ENCODE assay signal across 17 cellular contexts in genomic region chr16:61829631-61830030, GRCh38.
A peak's percentile ranks its signal among the peaks of the same experiment; 100 is the strongest.
DNase-seq lines count a peak whose midpoint lies in the region; ATAC-seq and TF ChIP-seq lines count a peak whose summit lies in the region.
"Had no signal": no experiment of that assay in that cellular context is flagged by ENCODE, and none has a peak within 500 bp of the region (broad histone marks: within the 10 kb centered on the region; RNA-seq: fewer than 3 reads in every experiment).

No MANE protein-coding gene starts in this region.

- no peak overlapping the region for H3K4me3 Mint-ChIP-seq in T-helper 17 cell
- H3K4me3 Mint-ChIP-seq: H9 had no signal

- no peak overlapping the region for H2BK120ac ChIP-seq in trophoblast cell (ENCODE audit: insufficient read depth, low read length, poor library complexity)
- no peak overlapping the region for H2BK120ac ChIP-seq in mesenchymal stem cell (ENCODE audit: low read depth, low read length)

- H3K27ac ChIP-seq in mammary epithelial cell (ENCODE audit: insufficient read depth, low read depth, low read length) (no peak overlapping the region), trophoblast cell (ENCODE audit: low read depth, low read length) (peak overlapping the region; percentile 61), mesenchymal stem cell (ENCODE audit: low read length, poor library complexity, severe bottlenecking) (no peak overlapping the region)
- H3K27ac ChIP-seq: A549, PC-9 had no signal

- no peak for ATAC-seq in T-helper 17 cell
- ATAC-seq: A549, GM12878 had no signal

- H3K4me3 ChIP-seq in mammary epithelial cell (replicated peaks in 1 of 3; ENCODE audit: insufficient read depth in 1 of 3, low read depth in 2 of 3, low read length in 3 of 3) (no peak overlapping the region), trophoblast cell (ENCODE audit: low read depth, low read length) (no peak overlapping the region), foreskin fibroblast (ENCODE audit: low read depth in 1 of 2, low read length in 2 of 2) (no peak overlapping the region), mesenchymal stem cell (ENCODE audit: insufficient read depth in 1 of 2, low read depth in 1 of 2, low read length in 2 of 2) (no peak overlapping the region)
- H3K4me3 ChIP-seq: A549, GM12878, PC-9 had no signal

- no peaks in the 10 kb centered on the region for H3K4me1 ChIP-seq in mammary epithelial cell (ENCODE audit: insufficient read depth, low read length)
- H3K4me1 ChIP-seq in trophoblast cell (ENCODE audit: control insufficient read depth in 1 of 2, insufficient read depth in 2 of 2, low read length in 2 of 2): peaks cover 0 to 11% of the 10 kb centered on the region in 2 experiments
- H3K4me1 ChIP-seq in mesenchymal stem cell (ENCODE audit: control insufficient read depth, insufficient read depth, low read depth, low read length): no peaks in the 10 kb centered on the region
- H3K4me1 ChIP-seq: A549 had no signal

- H2AFZ ChIP-seq in mammary epithelial cell (ENCODE audit: low read depth, low read length): peak overlapping the region; percentile 8
- no peak overlapping the region for H2AFZ ChIP-seq in trophoblast cell (ENCODE audit: insufficient read depth, low read length, poor library complexity)
- no peak overlapping the region for H2AFZ ChIP-seq in mesenchymal stem cell (ENCODE audit: low read depth, low read length)
- H2AFZ ChIP-seq: PC-9 had no signal

- H4K20me1 ChIP-seq in mammary epithelial cell (ENCODE audit: insufficient read depth, low read length): no peaks in the 10 kb centered on the region

- H2BK15ac ChIP-seq in mesenchymal stem cell (ENCODE audit: low read depth, poor library complexity, severe bottlenecking): no peak overlapping the region

- H3K23ac ChIP-seq in trophoblast cell (ENCODE audit: low read length) (no peak overlapping the region), mesenchymal stem cell (ENCODE audit: low read length in 2 of 2) (no peak overlapping the region)

- no peak overlapping the region for H4K91ac ChIP-seq in trophoblast cell (ENCODE audit: low read depth, low read length)
- no peak overlapping the region for H4K91ac ChIP-seq in mesenchymal stem cell (ENCODE audit: low read length)

- CTCF ChIA-PET in mammary epithelial cell (lab: Charles Lee; ENCODE audit: low non-redundant PET): no interaction called here

- H3K14ac ChIP-seq in trophoblast cell (ENCODE audit: low read length) (no peak overlapping the region), mesenchymal stem cell (ENCODE audit: low read length in 2 of 2) (no peak overlapping the region)

- no peak overlapping the region for H2BK5ac ChIP-seq in trophoblast cell (ENCODE audit: low read depth, low read length, poor library complexity)
- no peak overlapping the region for H2BK5ac ChIP-seq in mesenchymal stem cell (ENCODE audit: low read depth, low read length, poor library complexity, severe bottlenecking)

- no peaks in the 10 kb centered on the region for H3K4me1 Mint-ChIP-seq in T-helper 17 cell

- H3K36me3 ChIP-seq in mammary epithelial cell (ENCODE audit: insufficient read depth, low read length): no peaks in the 10 kb centered on the region
- no peaks in the 10 kb centered on the region for H3K36me3 ChIP-seq in trophoblast cell (ENCODE audit: control insufficient read depth in 1 of 2, insufficient read depth in 2 of 2, low read length in 2 of 2)
- H3K36me3 ChIP-seq in mesenchymal stem cell (ENCODE audit: control insufficient read depth in 1 of 2, insufficient read depth in 2 of 2, low read depth in 1 of 2, low read length in 2 of 2): no peaks in the 10 kb centered on the region

- WGBS in mammary epithelial cell (ENCODE audit: low coverage, missing lambda C conversion rate): 2% methylated on average over 2 of the region's 2 CpGs
- no CpG with 5 or more reads among the region's 2 CpGs for WGBS in trophoblast cell (ENCODE audit: extremely low coverage, insufficient coverage, insufficient read length)
- WGBS in mesenchymal stem cell: no CpG with 5 or more reads among the region's 2 CpGs

- H3K4me2 ChIP-seq in mammary epithelial cell (ENCODE audit: insufficient read depth, low read depth, low read length): no peak overlapping the region
- peak overlapping the region; percentile 21 for H3K4me2 ChIP-seq in trophoblast cell (ENCODE audit: low read length)
- H3K4me2 ChIP-seq in mesenchymal stem cell (ENCODE audit: low read length, poor library complexity, severe bottlenecking): no peak overlapping the region
- H3K4me2 ChIP-seq: A549, PC-9 had no signal

- H4K12ac ChIP-seq in trophoblast cell (ENCODE audit: low read depth, low read length): no peak overlapping the region

- H3K79me2 ChIP-seq in mammary epithelial cell (ENCODE audit: insufficient read depth, low read length) (no peaks in the 10 kb centered on the region), trophoblast cell (ENCODE audit: control insufficient read depth, insufficient read depth, low read length, poor library complexity) (no peaks in the 10 kb centered on the region)

- H2AK5ac ChIP-seq in trophoblast cell (ENCODE audit: low read length) (no peak overlapping the region), mesenchymal stem cell (ENCODE audit: low read length, severe bottlenecking) (no peak overlapping the region)

- H3K9me3 ChIP-seq in mammary epithelial cell (replicated peaks; ENCODE audit: insufficient read depth, low read length): no peaks in the 10 kb centered on the region
- no peaks in the 10 kb centered on the region for H3K9me3 ChIP-seq in trophoblast cell (ENCODE audit: insufficient read depth, low read depth, low read length)
- no peaks in the 10 kb centered on the region for H3K9me3 ChIP-seq in mesenchymal stem cell (ENCODE audit: control insufficient read depth, low read length)
- peaks cover 5% of the 10 kb centered on the region for H3K9me3 ChIP-seq in T-helper 17 cell (ENCODE audit: control insufficient read depth, low read length, poor library complexity, severe bottlenecking)
- H3K9me3 ChIP-seq: A549 had no signal

- H2BK12ac ChIP-seq in trophoblast cell (ENCODE audit: low read length): no peak overlapping the region
- no peak overlapping the region for H2BK12ac ChIP-seq in mesenchymal stem cell (ENCODE audit: low read length in 2 of 2)

- DNase-seq in A172 (ENCODE audit: low spot score) (peak; percentile 76), GM03348 (ENCODE audit: low spot score) (peak; percentile 25), mammary epithelial cell (no peak), trophoblast cell (no peak), foreskin fibroblast (no peak), mesenchymal stem cell (no peak), T-helper 17 cell (no peak), NCI-H2171 (lab: John Stamatoyannopoulos, UW) (no peak)
- DNase-seq: H9, IMR-90, Kasumi-1, NCI-H1436, NCI-H2029 treated with DMSO at 0.1 percent for 48 hours, NCI-H526 treated with DMSO at 0.1 percent for 48 hours, PC-9 had no signal

- no peak overlapping the region for H3K27ac Mint-ChIP-seq in T-helper 17 cell
- H3K27ac Mint-ChIP-seq: H9 had no signal

- no peak for TF ChIP-seq CTCF in mammary epithelial cell (conservative IDR thresholded peaks at IDR 0.05 in 1 of 2, IDR thresholded peaks at IDR 0.05 in 1 of 2; ENCODE audit: extremely low read depth in 1 of 2, insufficient read depth in 1 of 2, low read depth in 1 of 2, low read length in 2 of 2)
- no peak for TF ChIP-seq CTCF in foreskin fibroblast (IDR thresholded peaks at IDR 0.05; ENCODE audit: low read depth, low read length)

- H3K4ac ChIP-seq in trophoblast cell (ENCODE audit: low read depth, low read length) (no peak overlapping the region), mesenchymal stem cell (ENCODE audit: low read depth in 1 of 2, low read length in 2 of 2) (no peak overlapping the region)

- intact Hi-C loops in mammary epithelial cell (cut with micrococcal nuclease): no loop called here

- H3K36me3 Mint-ChIP-seq in T-helper 17 cell (ENCODE audit: low read depth): no peaks in the 10 kb centered on the region

- H3K79me1 ChIP-seq in trophoblast cell (ENCODE audit: low read length): peaks cover 2% of the 10 kb centered on the region
- H3K79me1 ChIP-seq in mesenchymal stem cell (replicated peaks; ENCODE audit: low read length, poor library complexity, severe bottlenecking): no peaks in the 10 kb centered on the region

- dilution Hi-C loops in mammary epithelial cell (cut with HindIII; ENCODE audit: low sequenced_read_pairs): no loop called here

- H3K9ac ChIP-seq in mammary epithelial cell (ENCODE audit: insufficient read depth, low read length) (no peak overlapping the region), trophoblast cell (ENCODE audit: low read length) (no peak overlapping the region), mesenchymal stem cell (ENCODE audit: low read length) (no peak overlapping the region)

- BruUV-seq in mammary epithelial cell (replicated peaks; lab: Mats Ljungman, UMichigan): no TSS peak

- no peaks in the 10 kb centered on the region for H3K27me3 Mint-ChIP-seq in T-helper 17 cell

- H4K8ac ChIP-seq in trophoblast cell (ENCODE audit: low read depth, low read length) (peak overlapping the region; percentile 13), mesenchymal stem cell (ENCODE audit: low read length) (no peak overlapping the region)

- no peak overlapping the region for H3K18ac ChIP-seq in trophoblast cell (ENCODE audit: low read length)
- H3K18ac ChIP-seq in mesenchymal stem cell (ENCODE audit: low read depth in 1 of 2, low read length in 2 of 2): no peak overlapping the region

- in situ Hi-C loops in mammary epithelial cell (cut with MboI; ENCODE audit: low sequenced_read_pairs in 2 of 2): no loop called here

- H3K27me3 ChIP-seq in mammary epithelial cell (ENCODE audit: insufficient read depth, low read length) (no peaks in the 10 kb centered on the region), trophoblast cell (ENCODE audit: insufficient read depth, low read length) (no peaks in the 10 kb centered on the region), mesenchymal stem cell (ENCODE audit: control insufficient read depth in 1 of 2, insufficient read depth in 1 of 2, low read length in 2 of 2) (no peaks in the 10 kb centered on the region)

Comparison
In these comparisons a context has a peak if more than half of its experiments do, and no peak if none do; other contexts are left out.
1. DNase-seq: peak in A172 (single experiment) and GM03348 (single experiment); none in mammary epithelial cell (single experiment), trophoblast cell (0 of 2), foreskin fibroblast (0 of 2), mesenchymal stem cell (single experiment), T-helper 17 cell (0 of 3) and NCI-H2171 (single experiment).